16 cellular contexts compared by ENCODE assay signal in the genomic region with DNA sequence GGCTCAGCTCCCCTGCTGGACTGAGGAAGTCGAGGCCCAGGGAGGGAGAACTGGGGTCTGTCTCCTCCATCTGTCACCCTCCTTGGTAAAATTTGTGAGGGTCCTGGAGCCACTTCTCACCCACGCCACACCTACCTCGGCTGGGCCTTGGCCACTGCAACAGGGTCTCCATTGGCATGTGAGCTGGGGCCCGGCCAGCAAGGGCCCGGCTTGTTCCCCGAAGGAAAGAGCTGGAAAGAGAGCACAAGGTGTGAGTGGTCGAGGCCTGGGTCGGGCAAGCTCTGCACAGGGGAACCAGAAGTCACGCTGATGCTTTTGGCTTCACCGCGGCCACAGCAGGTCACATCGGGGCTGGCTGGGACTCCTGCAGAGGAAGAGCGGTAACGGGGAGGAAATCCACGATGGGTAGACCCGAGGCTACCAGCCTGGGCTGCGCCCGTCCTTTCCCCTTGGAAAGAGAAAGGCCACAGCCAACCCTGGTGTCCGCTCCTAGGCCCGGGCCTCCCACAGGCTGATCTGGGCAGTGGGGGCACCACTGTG. TPM values are rescaled to one million over a fixed set of nuclear protein-coding genes. Genes with fewer than 3 reads are reported as not detected.
DNase-seq lines count a peak whose midpoint lies in the region; ATAC-seq and TF ChIP-seq lines count a peak whose summit lies in the region.
"Had no signal": no experiment of that assay in that cellular context is flagged by ENCODE, and none has a peak within 500 bp of the region (broad histone marks: within the 10 kb centered on the region; RNA-seq: fewer than 3 reads in every experiment).

No MANE protein-coding gene starts in this region.

- no peak for TF ChIP-seq POLR2A in vagina (IDR thresholded peaks at IDR 0.05)

- H3K27ac ChIP-seq in vagina, result peak overlapping the region; percentile 88
- H3K27ac ChIP-seq: HL-60 had no signal

- H3K9me3 Mint-ChIP-seq in effector memory CD8-positive, alpha-beta T cell, result no peaks in the 10 kb centered on the region
- H3K9me3 Mint-ChIP-seq in nephron, result no peaks in the 10 kb centered on the region

- H3K9me3 ChIP-seq in vagina, result no peaks in the 10 kb centered on the region

- H3K4me3 ChIP-seq in vagina, result no peak overlapping the region
- H3K4me3 ChIP-seq: GM12878 had no signal

- no peak for ATAC-seq in effector memory CD8-positive, alpha-beta T cell (replicated peaks)
- ATAC-seq: GM12878 had no signal

- no peaks in the 10 kb centered on the region for H3K36me3 ChIP-seq in vagina

- TF ChIP-seq CTCF in nephron (IDR thresholded peaks at IDR 0.05; ENCODE audit: unreplicated experiment in 3 of 3), result no peak
- no peak for TF ChIP-seq CTCF in vagina (IDR thresholded peaks at IDR 0.05)

- peak overlapping the region; percentile 89 to 95 for H3K27ac Mint-ChIP-seq in effector memory CD8-positive, alpha-beta T cell
- peak overlapping the region in 2 of 3 experiments; percentile 54 to 59 for H3K27ac Mint-ChIP-seq in nephron

- DNase-seq in activated gamma-delta T cell treated with Interleukin-2 at 50 U/mL for 16 hours (peak; percentile 18), activated gamma-delta T cell (lab: John Stamatoyannopoulos, UW) (no peak), vagina (ENCODE audit: extremely low spot score in 2 of 2) (no peak), amygdala (lab: John Stamatoyannopoulos, UW) (no peak), epidermal melanocyte (ENCODE audit: insufficient read length, low spot score) (no peak), GM19238 (ENCODE audit: insufficient read length, low spot score) (no peak)
- no peak for DNase-seq in effector memory CD8-positive, alpha-beta T cell
- DNase-seq: C1 segment of cervical spinal cord, GOT3, NCI-H1436 treated with DMSO at 0.1 percent for 48 hours, NCI-H2227 treated with DMSO at 0.1 percent for 48 hours, NCI-H524 treated with DMSO at 0.1 percent for 48 hours had no signal

- H3K27me3 ChIP-seq in vagina, result no peaks in the 10 kb centered on the region

- H3K4me1 ChIP-seq in vagina, result peaks cover 70% of the 10 kb centered on the region

- H3K27me3 Mint-ChIP-seq in effector memory CD8-positive, alpha-beta T cell, result no peaks in the 10 kb centered on the region
- no peaks in the 10 kb centered on the region for H3K27me3 Mint-ChIP-seq in nephron (ENCODE audit: low read depth)

- peak overlapping the region; percentile 74 to 76 for H3K4me3 Mint-ChIP-seq in effector memory CD8-positive, alpha-beta T cell
- H3K4me3 Mint-ChIP-seq in nephron, result no peak overlapping the region

- peaks cover 16% of the 10 kb centered on the region for H3K36me3 Mint-ChIP-seq in effector memory CD8-positive, alpha-beta T cell (ENCODE audit: insufficient read depth)
- H3K36me3 Mint-ChIP-seq in nephron (ENCODE audit: low read depth), result no peaks in the 10 kb centered on the region

- H3K4me1 Mint-ChIP-seq in effector memory CD8-positive, alpha-beta T cell (ENCODE audit: low read depth in 2 of 2), result peaks cover 37 to 57% of the 10 kb centered on the region in 2 donors
- peaks cover 27% of the 10 kb centered on the region for H3K4me1 Mint-ChIP-seq in nephron

- intact Hi-C loops in vagina (cut with DNase I), result loop anchor here (5.0 kb wide), 1 partner anchor 166 kb away; no protein-coding TSS in a partner anchor

RNA-seq across cellular contexts. Expression of gene NANOS3, which starts 9.0 kb away (rescaled TPM):
- total RNA-seq in vagina, result not detected
- total RNA-seq: A172 had no signal

RNA-seq across cellular contexts. Expression of gene BRME1, which starts 20.0 kb away (rescaled TPM):
- total RNA-seq in vagina, result 12.0 TPM

RNA-seq across cellular contexts. Expression of gene CC2D1A, which starts 20.1 kb away (rescaled TPM):
- 44.4 TPM for total RNA-seq in vagina

RNA-seq across cellular contexts. Expression of gene PODNL1, which starts 52.3 kb away (rescaled TPM):
- total RNA-seq in vagina, result 5.2 TPM
- total RNA-seq: GM12878 had no signal

Comparison
In these comparisons a context has a peak if more than half of its experiments do, and no peak if none do; other contexts are left out.
1. H3K4me3 Mint-ChIP-seq: peak in effector memory CD8-positive, alpha-beta T cell (2 of 2); none in nephron (0 of 3).